Comparison of ENCODE assay signal across 18 cellular contexts in genomic region chr15:61119556-61119955, GRCh38.
DNase-seq lines count a peak whose midpoint lies in the region; ATAC-seq and TF ChIP-seq lines count a peak whose summit lies in the region.
"Had no signal": no experiment of that assay in that cellular context is flagged by ENCODE, and none has a peak within 500 bp of the region (broad histone marks: within the 10 kb centered on the region; RNA-seq: fewer than 3 reads in every experiment).

No MANE protein-coding gene starts in this region.

- CTCF ChIA-PET in CD4-positive, alpha-beta T cell (lab: Charles Lee), result no interaction called here

- no peak overlapping the region for H3K4me3 Mint-ChIP-seq in glutamatergic neuron (ENCODE audit: unreplicated experiment)
- H3K4me3 Mint-ChIP-seq in CD4-positive, alpha-beta T cell, result no peak overlapping the region
- H3K4me3 Mint-ChIP-seq: IgD-negative memory B cell had no signal

- ATAC-seq in GM18519 (IDR thresholded peaks at IDR 0.05; ENCODE audit: low FRiP score, unreplicated experiment), result no peak
- ATAC-seq in CD4-positive, alpha-beta T cell (ENCODE audit: poor library complexity), result no peak
- ATAC-seq: Panc1 had no signal

- H3K9me3 Mint-ChIP-seq in glutamatergic neuron (ENCODE audit: unreplicated experiment), result no peaks in the 10 kb centered on the region
- H3K9me3 Mint-ChIP-seq in CD4-positive, alpha-beta T cell, result no peaks in the 10 kb centered on the region

- TF ChIP-seq CTCF in AG10803 (conservative IDR thresholded peaks at IDR 0.05; ENCODE audit: low read length) (no peak), glutamatergic neuron (IDR thresholded peaks at IDR 0.05; ENCODE audit: partially characterized antibody, unreplicated experiment) (no peak)
- no peak for TF ChIP-seq CTCF in CD4-positive, alpha-beta T cell (IDR thresholded peaks at IDR 0.05)

- POLR2A ChIA-PET in CD4-positive, alpha-beta T cell (lab: Charles Lee), result no interaction called here

- no peak overlapping the region for H3K4me3 ChIP-seq in AG10803 (ENCODE audit: low read length)
- no peak overlapping the region for H3K4me3 ChIP-seq in skeletal muscle cell (ENCODE audit: low read depth, low read length)

- H3K4me1 Mint-ChIP-seq in glutamatergic neuron (ENCODE audit: low read depth, unreplicated experiment), result peaks cover 23% of the 10 kb centered on the region
- H3K4me1 Mint-ChIP-seq in CD4-positive, alpha-beta T cell (ENCODE audit: low read depth), result no peaks in the 10 kb centered on the region
- H3K4me1 Mint-ChIP-seq: IgD-negative memory B cell had no signal

- H3K27me3 Mint-ChIP-seq in glutamatergic neuron (ENCODE audit: unreplicated experiment), result no peaks in the 10 kb centered on the region
- H3K27me3 Mint-ChIP-seq in CD4-positive, alpha-beta T cell, result peaks cover 36% of the 10 kb centered on the region

- peak overlapping the region; percentile 76 for H3K27ac Mint-ChIP-seq in glutamatergic neuron (ENCODE audit: unreplicated experiment)
- H3K27ac Mint-ChIP-seq in CD4-positive, alpha-beta T cell, result no peak overlapping the region
- H3K27ac Mint-ChIP-seq: IgD-negative memory B cell had no signal

- no peaks in the 10 kb centered on the region for H3K36me3 Mint-ChIP-seq in glutamatergic neuron (ENCODE audit: unreplicated experiment)
- H3K36me3 Mint-ChIP-seq in CD4-positive, alpha-beta T cell (ENCODE audit: low read depth), result no peaks in the 10 kb centered on the region

- intact Hi-C loops in CD4-positive, alpha-beta T cell (cut with DNase I, micrococcal nuclease), result no loop called here

- no peaks in the 10 kb centered on the region for H3K9me3 ChIP-seq in CD4-positive, alpha-beta T cell (ENCODE audit: control insufficient read depth, low read length)

- H3K27ac ChIP-seq in CD4-positive, alpha-beta T cell (ENCODE audit: low read depth, low read length), result no peak overlapping the region
- H3K27ac ChIP-seq: 22Rv1, KMS-11, RWPE1 had no signal

- no peaks in the 10 kb centered on the region for H3K27me3 ChIP-seq in CD4-positive, alpha-beta T cell (ENCODE audit: control insufficient read depth, insufficient read depth, low read length)

- DNase-seq in AG10803 (ENCODE audit: low read depth), result peak; percentile 5
- peak; percentile 14 for DNase-seq in NCI-H2171 treated with DMSO at 0.1 percent for 48 hours (lab: John Stamatoyannopoulos, UW)
- DNase-seq in glutamatergic neuron, result no peak
- DNase-seq in skeletal muscle cell (ENCODE audit: low read depth), result peak; percentile 23
- no peak for DNase-seq in activated gamma-delta T cell (lab: John Stamatoyannopoulos, UW)
- no peak for DNase-seq in CD4-positive, alpha-beta T cell
- DNase-seq: NCI-H1048, NCI-H1694, NCI-H2029 treated with DMSO at 0.1 percent for 48 hours, NCI-H226, NCI-H510A, SHP77 had no signal

Comparison
In these comparisons a context has a peak if more than half of its experiments do, and no peak if none do; other contexts are left out.
1. DNase-seq: peak in AG10803 (single experiment), NCI-H2171 treated with DMSO at 0.1 percent for 48 hours (single experiment) and skeletal muscle cell (single experiment); none in glutamatergic neuron (single experiment), activated gamma-delta T cell (single experiment) and CD4-positive, alpha-beta T cell (0 of 10).